Comparison of ENCODE assay signal across 1 cellular context in the genomic region with DNA sequence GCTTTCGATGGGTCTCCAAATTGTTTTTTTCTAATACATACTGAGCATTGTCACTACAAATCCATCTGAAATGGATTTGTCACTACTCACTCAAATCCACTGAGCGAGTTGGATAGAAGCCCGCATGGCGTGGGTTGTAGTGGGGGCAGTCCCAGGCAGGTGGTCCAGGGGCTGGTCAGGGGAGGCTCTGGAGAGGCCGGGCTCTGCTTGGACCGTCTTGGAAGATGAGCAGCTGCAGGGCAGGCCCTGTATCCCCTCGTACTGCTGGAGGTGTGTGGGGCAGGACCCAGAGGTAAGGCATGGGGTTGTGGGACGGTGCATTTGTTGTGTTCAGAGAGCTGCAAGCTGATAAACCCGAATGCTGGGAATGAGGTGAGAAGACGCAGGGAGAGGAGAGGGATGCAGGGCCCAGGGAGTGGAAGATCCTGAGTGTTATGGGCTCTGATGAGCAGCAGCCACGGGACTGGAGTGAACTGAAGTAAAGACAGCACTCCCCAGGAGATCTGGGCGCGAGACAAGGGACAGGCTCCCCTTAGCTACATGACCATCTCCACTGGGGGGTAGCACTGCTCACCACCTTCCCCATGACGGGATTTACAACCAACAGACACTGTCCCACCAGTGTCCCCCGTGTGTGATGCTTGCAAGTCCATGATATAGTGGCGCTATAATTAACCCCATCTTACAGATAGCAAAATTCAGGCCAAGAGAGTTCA.
TF ChIP-seq lines count a peak whose summit lies in the region.

No MANE protein-coding gene starts in this region.

TF ChIP-seq in K562, 482 proteins besides CTCF, POLR2A, EP300 and RAD21:
- TF ChIP-seq, protein P1, sequence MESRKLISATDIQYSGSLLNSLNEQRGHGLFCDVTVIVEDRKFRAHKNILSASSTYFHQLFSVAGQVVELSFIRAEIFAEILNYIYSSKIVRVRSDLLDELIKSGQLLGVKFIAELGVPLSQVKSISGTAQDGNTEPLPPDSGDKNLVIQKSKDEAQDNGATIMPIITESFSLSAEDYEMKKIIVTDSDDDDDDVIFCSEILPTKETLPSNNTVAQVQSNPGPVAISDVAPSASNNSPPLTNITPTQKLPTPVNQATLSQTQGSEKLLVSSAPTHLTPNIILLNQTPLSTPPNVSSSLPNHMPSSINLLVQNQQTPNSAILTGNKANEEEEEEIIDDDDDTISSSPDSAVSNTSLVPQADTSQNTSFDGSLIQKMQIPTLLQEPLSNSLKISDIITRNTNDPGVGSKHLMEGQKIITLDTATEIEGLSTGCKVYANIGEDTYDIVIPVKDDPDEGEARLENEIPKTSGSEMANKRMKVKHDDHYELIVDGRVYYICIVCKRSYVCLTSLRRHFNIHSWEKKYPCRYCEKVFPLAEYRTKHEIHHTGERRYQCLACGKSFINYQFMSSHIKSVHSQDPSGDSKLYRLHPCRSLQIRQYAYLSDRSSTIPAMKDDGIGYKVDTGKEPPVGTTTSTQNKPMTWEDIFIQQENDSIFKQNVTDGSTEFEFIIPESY (CRISPR knock-in tag; IDR thresholded peaks at IDR 0.05) = peak; percentile 90
- no peak for TF ChIP-seq ZNF780A (CRISPR knock-in tag; IDR thresholded peaks at IDR 0.05)
- TF ChIP-seq, protein P2, sequence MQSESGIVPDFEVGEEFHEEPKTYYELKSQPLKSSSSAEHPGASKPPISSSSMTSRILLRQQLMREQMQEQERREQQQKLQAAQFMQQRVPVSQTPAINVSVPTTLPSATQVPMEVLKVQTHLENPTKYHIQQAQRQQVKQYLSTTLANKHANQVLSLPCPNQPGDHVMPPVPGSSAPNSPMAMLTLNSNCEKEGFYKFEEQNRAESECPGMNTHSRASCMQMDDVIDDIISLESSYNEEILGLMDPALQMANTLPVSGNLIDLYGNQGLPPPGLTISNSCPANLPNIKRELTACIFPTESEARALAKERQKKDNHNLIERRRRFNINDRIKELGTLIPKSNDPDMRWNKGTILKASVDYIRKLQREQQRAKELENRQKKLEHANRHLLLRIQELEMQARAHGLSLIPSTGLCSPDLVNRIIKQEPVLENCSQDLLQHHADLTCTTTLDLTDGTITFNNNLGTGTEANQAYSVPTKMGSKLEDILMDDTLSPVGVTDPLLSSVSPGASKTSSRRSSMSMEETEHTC (IDR thresholded peaks at IDR 0.05) = no peak
- no peak for TF ChIP-seq CEBPB (tag; IDR thresholded peaks at IDR 0.05)
- TF ChIP-seq, protein P3, sequence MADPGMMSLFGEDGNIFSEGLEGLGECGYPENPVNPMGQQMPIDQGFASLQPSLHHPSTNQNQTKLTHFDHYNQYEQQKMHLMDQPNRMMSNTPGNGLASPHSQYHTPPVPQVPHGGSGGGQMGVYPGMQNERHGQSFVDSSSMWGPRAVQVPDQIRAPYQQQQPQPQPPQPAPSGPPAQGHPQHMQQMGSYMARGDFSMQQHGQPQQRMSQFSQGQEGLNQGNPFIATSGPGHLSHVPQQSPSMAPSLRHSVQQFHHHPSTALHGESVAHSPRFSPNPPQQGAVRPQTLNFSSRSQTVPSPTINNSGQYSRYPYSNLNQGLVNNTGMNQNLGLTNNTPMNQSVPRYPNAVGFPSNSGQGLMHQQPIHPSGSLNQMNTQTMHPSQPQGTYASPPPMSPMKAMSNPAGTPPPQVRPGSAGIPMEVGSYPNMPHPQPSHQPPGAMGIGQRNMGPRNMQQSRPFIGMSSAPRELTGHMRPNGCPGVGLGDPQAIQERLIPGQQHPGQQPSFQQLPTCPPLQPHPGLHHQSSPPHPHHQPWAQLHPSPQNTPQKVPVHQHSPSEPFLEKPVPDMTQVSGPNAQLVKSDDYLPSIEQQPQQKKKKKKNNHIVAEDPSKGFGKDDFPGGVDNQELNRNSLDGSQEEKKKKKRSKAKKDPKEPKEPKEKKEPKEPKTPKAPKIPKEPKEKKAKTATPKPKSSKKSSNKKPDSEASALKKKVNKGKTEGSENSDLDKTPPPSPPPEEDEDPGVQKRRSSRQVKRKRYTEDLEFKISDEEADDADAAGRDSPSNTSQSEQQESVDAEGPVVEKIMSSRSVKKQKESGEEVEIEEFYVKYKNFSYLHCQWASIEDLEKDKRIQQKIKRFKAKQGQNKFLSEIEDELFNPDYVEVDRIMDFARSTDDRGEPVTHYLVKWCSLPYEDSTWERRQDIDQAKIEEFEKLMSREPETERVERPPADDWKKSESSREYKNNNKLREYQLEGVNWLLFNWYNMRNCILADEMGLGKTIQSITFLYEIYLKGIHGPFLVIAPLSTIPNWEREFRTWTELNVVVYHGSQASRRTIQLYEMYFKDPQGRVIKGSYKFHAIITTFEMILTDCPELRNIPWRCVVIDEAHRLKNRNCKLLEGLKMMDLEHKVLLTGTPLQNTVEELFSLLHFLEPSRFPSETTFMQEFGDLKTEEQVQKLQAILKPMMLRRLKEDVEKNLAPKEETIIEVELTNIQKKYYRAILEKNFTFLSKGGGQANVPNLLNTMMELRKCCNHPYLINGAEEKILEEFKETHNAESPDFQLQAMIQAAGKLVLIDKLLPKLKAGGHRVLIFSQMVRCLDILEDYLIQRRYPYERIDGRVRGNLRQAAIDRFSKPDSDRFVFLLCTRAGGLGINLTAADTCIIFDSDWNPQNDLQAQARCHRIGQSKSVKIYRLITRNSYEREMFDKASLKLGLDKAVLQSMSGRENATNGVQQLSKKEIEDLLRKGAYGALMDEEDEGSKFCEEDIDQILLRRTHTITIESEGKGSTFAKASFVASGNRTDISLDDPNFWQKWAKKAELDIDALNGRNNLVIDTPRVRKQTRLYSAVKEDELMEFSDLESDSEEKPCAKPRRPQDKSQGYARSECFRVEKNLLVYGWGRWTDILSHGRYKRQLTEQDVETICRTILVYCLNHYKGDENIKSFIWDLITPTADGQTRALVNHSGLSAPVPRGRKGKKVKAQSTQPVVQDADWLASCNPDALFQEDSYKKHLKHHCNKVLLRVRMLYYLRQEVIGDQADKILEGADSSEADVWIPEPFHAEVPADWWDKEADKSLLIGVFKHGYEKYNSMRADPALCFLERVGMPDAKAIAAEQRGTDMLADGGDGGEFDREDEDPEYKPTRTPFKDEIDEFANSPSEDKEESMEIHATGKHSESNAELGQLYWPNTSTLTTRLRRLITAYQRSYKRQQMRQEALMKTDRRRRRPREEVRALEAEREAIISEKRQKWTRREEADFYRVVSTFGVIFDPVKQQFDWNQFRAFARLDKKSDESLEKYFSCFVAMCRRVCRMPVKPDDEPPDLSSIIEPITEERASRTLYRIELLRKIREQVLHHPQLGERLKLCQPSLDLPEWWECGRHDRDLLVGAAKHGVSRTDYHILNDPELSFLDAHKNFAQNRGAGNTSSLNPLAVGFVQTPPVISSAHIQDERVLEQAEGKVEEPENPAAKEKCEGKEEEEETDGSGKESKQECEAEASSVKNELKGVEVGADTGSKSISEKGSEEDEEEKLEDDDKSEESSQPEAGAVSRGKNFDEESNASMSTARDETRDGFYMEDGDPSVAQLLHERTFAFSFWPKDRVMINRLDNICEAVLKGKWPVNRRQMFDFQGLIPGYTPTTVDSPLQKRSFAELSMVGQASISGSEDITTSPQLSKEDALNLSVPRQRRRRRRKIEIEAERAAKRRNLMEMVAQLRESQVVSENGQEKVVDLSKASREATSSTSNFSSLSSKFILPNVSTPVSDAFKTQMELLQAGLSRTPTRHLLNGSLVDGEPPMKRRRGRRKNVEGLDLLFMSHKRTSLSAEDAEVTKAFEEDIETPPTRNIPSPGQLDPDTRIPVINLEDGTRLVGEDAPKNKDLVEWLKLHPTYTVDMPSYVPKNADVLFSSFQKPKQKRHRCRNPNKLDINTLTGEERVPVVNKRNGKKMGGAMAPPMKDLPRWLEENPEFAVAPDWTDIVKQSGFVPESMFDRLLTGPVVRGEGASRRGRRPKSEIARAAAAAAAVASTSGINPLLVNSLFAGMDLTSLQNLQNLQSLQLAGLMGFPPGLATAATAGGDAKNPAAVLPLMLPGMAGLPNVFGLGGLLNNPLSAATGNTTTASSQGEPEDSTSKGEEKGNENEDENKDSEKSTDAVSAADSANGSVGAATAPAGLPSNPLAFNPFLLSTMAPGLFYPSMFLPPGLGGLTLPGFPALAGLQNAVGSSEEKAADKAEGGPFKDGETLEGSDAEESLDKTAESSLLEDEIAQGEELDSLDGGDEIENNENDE (IDR thresholded peaks at IDR 0.05; ENCODE audit: low read depth, low read length) = no peak
TF ChIP-seq in K562: peak in this region for 1.
